Comparison of ENCODE assay signal across 31 cellular contexts in genomic region chr1:95254959-95255358, GRCh38.
"Had no signal": no experiment of that assay in that cellular context is flagged by ENCODE, and none has a peak within 500 bp of the region (broad histone marks: within the 10 kb centered on the region; RNA-seq: fewer than 3 reads in every experiment).

No MANE protein-coding gene starts in this region.

- H3K4me3 Mint-ChIP-seq: natural killer cell; nephron; neural progenitor cell; stimulated activated memory B cell treated with anti-CD40 and anti-IgM and Interleukin-4, amounts not matched to agents 10 μg/mL and 1 μg/mL and 100 μg/mL, for 72 hours; stimulated activated naive CD8-positive, alpha-beta T cell treated with anti-CD3 and anti-CD28 coated beads, Interleukin-15, amount 100 ng/mL, for 72 hours; type B pancreatic cell had no signal

- DNase-seq: natural killer cell; occipital lobe; ovary; posterior cingulate gyrus; psoas muscle; right cardiac atrium; spleen; stimulated activated CD4-positive, alpha-beta T cell treated with anti-CD3 and anti-CD28 coated beads, Interleukin-12 subunit alpha, Interleukin-12 subunit beta, amount 100 ng/mL, for 4 hours; stimulated activated CD4-positive, alpha-beta T cell treated with anti-CD3 and anti-CD28 coated beads, Interleukin-1b, Interleukin-23, amount 100 ng/mL, for 48 hours; stimulated activated CD4-positive, alpha-beta T cell treated with anti-CD3 and anti-CD28 coated beads, Interleukin-4, amount 100 ng/mL, for 1 hour; stimulated activated CD4-positive, alpha-beta T cell treated with anti-CD3 and anti-CD28 coated beads, Interleukin-4, amount 100 ng/mL, for 4 hours; stimulated activated CD8-positive, alpha-beta memory T cell treated with anti-CD3 and anti-CD28 coated beads, Interleukin-4, amount 100 ng/mL, for 48 hours; stimulated activated naive CD4-positive, alpha-beta T cell; stimulated activated naive CD8-positive, alpha-beta T cell treated with anti-CD3 and anti-CD28 coated beads, Interleukin-15, amount 100 ng/mL, for 72 hours; stimulated activated naive CD8-positive, alpha-beta T cell treated with anti-CD3 and anti-CD28 coated beads, Interleukin-15, Interleukin-2, amounts not matched to agents 100 U/mL and 50 U/mL, for 24 hours; substantia nigra; testis; tibial artery; transverse colon; upper lobe of right lung; uterus had no signal

- H3K9me3 ChIP-seq: ovary, psoas muscle, suprapubic skin, testis, tibial artery, transverse colon, upper lobe of right lung, uterus had no signal

- H3K27ac ChIP-seq: neural progenitor cell, ovary, parathyroid adenoma, psoas muscle, skin epidermis, spleen, suprapubic skin, testis, tibial artery, transverse colon, upper lobe of right lung, uterus had no signal

- H3K79me2 ChIP-seq: parathyroid adenoma had no signal

- H3K4me1 ChIP-seq: neural progenitor cell, parathyroid adenoma, spleen, suprapubic skin, testis, tibial artery, transverse colon, upper lobe of right lung, uterus had no signal

- H2AFZ ChIP-seq: neural progenitor cell, parathyroid adenoma had no signal

- H3K4me1 Mint-ChIP-seq: natural killer cell; nephron; neural progenitor cell; stimulated activated naive CD8-positive, alpha-beta T cell treated with anti-CD3 and anti-CD28 coated beads, Interleukin-15, amount 100 ng/mL, for 72 hours had no signal

- H3K4me3 ChIP-seq: neural progenitor cell, ovary, psoas muscle, skin epidermis, smooth muscle cell, spleen, suprapubic skin, testis, tibial artery, transverse colon, upper lobe of right lung, uterus had no signal

- ATAC-seq: natural killer cell; psoas muscle; right cardiac atrium; sciatic nerve; stimulated activated memory B cell treated with anti-CD40 and anti-IgM and Interleukin-4, amounts not matched to agents 10 μg/mL and 1 μg/mL and 100 μg/mL, for 72 hours; stimulated activated naive CD8-positive, alpha-beta T cell treated with anti-CD3 and anti-CD28 coated beads, Interleukin-15, amount 100 ng/mL, for 72 hours; stimulated activated naive CD8-positive, alpha-beta T cell treated with anti-CD3 and anti-CD28 coated beads, Interleukin-15, Interleukin-2, amounts not matched to agents 100 U/mL and 50 U/mL, for 24 hours; upper lobe of right lung had no signal

- H3K9me3 Mint-ChIP-seq: type B pancreatic cell had no signal

- H3K27me3 ChIP-seq: neural progenitor cell, ovary, spleen, suprapubic skin, testis, tibial artery, transverse colon, upper lobe of right lung, uterus had no signal

- H3K27me3 Mint-ChIP-seq: progenitor cell of endocrine pancreas; stimulated activated memory B cell treated with anti-CD40 and anti-IgM and Interleukin-4, amounts not matched to agents 10 μg/mL and 1 μg/mL and 100 μg/mL, for 72 hours; stimulated activated naive CD8-positive, alpha-beta T cell treated with anti-CD3 and anti-CD28 coated beads, Interleukin-15, amount 100 ng/mL, for 72 hours; type B pancreatic cell had no signal

- H3K4me2 ChIP-seq: neural progenitor cell, smooth muscle cell had no signal

- H3K36me3 ChIP-seq: neural progenitor cell, ovary, transverse colon, upper lobe of right lung, uterus had no signal

- H3K9ac ChIP-seq: neural progenitor cell, parathyroid adenoma had no signal

- H3K27ac Mint-ChIP-seq: natural killer cell; nephron; neural progenitor cell; progenitor cell of endocrine pancreas; stimulated activated memory B cell treated with anti-CD40 and anti-IgM and Interleukin-4, amounts not matched to agents 10 μg/mL and 1 μg/mL and 100 μg/mL, for 72 hours; stimulated activated naive CD8-positive, alpha-beta T cell treated with anti-CD3 and anti-CD28 coated beads, Interleukin-15, amount 100 ng/mL, for 72 hours; type B pancreatic cell had no signal
